2 cellular contexts compared by ENCODE assay signal in the genomic region with DNA sequence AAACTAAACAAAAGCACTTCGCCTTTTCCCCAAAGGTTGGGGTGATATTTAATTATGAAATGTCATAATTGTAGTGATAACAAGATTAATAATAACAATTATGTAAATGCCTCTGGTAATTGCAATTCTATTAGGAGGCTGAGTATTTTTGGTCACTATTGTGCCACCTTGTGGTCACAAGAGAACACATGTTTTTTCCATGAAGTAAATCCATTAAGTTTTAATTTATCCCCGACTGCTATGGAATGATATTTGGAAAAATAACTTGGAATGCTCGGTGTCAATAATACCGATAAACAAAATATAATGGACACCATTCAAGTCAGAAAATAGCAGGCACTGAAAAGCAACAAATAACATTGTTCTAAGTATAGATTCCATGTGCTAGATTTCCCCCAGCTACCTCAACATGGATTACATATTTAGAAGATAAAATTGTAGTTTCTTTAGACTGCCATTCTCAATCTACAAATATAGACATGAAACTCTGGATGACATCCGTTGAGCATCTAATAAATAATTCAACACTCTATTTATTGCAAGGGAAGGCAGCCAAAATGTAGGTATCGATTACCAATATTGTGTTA.
A peak's percentile ranks its signal among the peaks of the same experiment; 100 is the strongest.
TF ChIP-seq lines count a peak whose summit lies in the region.

No MANE protein-coding gene starts in this region.

TF ChIP-seq in HEK293, 187 proteins besides CTCF, POLR2A, EP300 and RAD21:
- TF ChIP-seq ZNF350 (tag by site-specific recombination; IDR thresholded peaks at IDR 0.05) (no peak), ZNF654 (tag by site-specific recombination; IDR thresholded peaks at IDR 0.05; ENCODE audit: low read depth) (peak; percentile 54), IKZF3 (tag by site-specific recombination; IDR thresholded peaks at IDR 0.05) (peak; percentile 91)
TF ChIP-seq in HEK293: peak in this region for 2.

TF ChIP-seq in GM12878, 131 proteins besides CTCF, POLR2A, EP300 and RAD21:
- TF ChIP-seq DPF2 (IDR thresholded peaks at IDR 0.05) (no peak), LARP7 (IDR thresholded peaks at IDR 0.05) (no peak), ZNF24 (IDR thresholded peaks at IDR 0.05) (0 out of 2 replicates have a peak, but pooled peaks have one; percentile 32), IKZF2 (IDR thresholded peaks at IDR 0.05) (peak; percentile 32 to 52; a peak in 2 of 4 replicates), SMC3 (IDR thresholded peaks at IDR 0.05; ENCODE audit: borderline replicate concordance, low read length) (peak; percentile 73; the same call in 1 of the 2 replicates), IKZF1 (conservative IDR thresholded peaks at IDR 0.05) (peak; percentile 48; the same call in 1 of the 2 replicates), IRF4 (IDR thresholded peaks at IDR 0.05; ENCODE audit: low read depth, low read length) (no peak), CBFB (IDR thresholded peaks at IDR 0.05; ENCODE audit: low read depth) (no peak), ASH2L (IDR thresholded peaks at IDR 0.05; ENCODE audit: borderline replicate concordance, low read depth) (no peak), RUNX3 (IDR thresholded peaks at IDR 0.05; ENCODE audit: low read length) (peak; percentile 24; the same call in 1 of the 2 replicates), NR2F1 (conservative IDR thresholded peaks at IDR 0.05) (no peak), FOXM1 (IDR thresholded peaks at IDR 0.05; ENCODE audit: low read depth, low read length) (no peak)
